1 cellular context compared by ENCODE assay signal in genomic region chr6:36592221-36592655, GRCh38.
TF ChIP-seq lines count a peak whose summit lies in the region.

No MANE protein-coding gene starts in this region.

TF ChIP-seq in HepG2, 621 proteins besides CTCF, POLR2A, EP300 and RAD21 (continued from another document):
- no peak for TF ChIP-seq E2F1 (CRISPR knock-in tag; IDR thresholded peaks at IDR 0.05)
- no peak for TF ChIP-seq ZMYM3 (CRISPR knock-in tag; IDR thresholded peaks at IDR 0.05)
- no peak for TF ChIP-seq MTF2 (CRISPR knock-in tag; IDR thresholded peaks at IDR 0.05; ENCODE audit: borderline replicate concordance)
- TF ChIP-seq CC2D1A (CRISPR knock-in tag; IDR thresholded peaks at IDR 0.05): no peak
- TF ChIP-seq MTERF4 (CRISPR knock-in tag; IDR thresholded peaks at IDR 0.05): no peak
- TF ChIP-seq ZNF580 (CRISPR knock-in tag; IDR thresholded peaks at IDR 0.05; ENCODE audit: borderline replicate concordance, low read depth): no peak
- TF ChIP-seq PHF20 (CRISPR knock-in tag; IDR thresholded peaks at IDR 0.05): no peak
- no peak for TF ChIP-seq TCF7 (IDR thresholded peaks at IDR 0.05; ENCODE audit: low read depth)
- TF ChIP-seq TGIF2 (CRISPR knock-in tag; IDR thresholded peaks at IDR 0.05): no peak
- no peak for TF ChIP-seq ZNF34 (CRISPR knock-in tag; IDR thresholded peaks at IDR 0.05; ENCODE audit: borderline replicate concordance)
